ENCODE assay signal across 9 cellular contexts in genomic region chr22:41367039-41367679, GRCh38. TPM values are rescaled to one million over a fixed set of nuclear protein-coding genes. Genes with fewer than 3 reads are reported as not detected.
DNase-seq lines count a peak whose midpoint lies in the region; ATAC-seq, FAIRE-seq and TF ChIP-seq lines count a peak whose summit lies in the region.
"Had no signal": no experiment of that assay in that cellular context is flagged by ENCODE, and none has a peak within 500 bp of the region (broad histone marks: within the 10 kb centered on the region; RNA-seq: fewer than 3 reads in every experiment).

No MANE protein-coding gene starts in this region.

- H3K27me3 ChIP-seq in layer of hippocampus (ENCODE audit: control insufficient read depth, insufficient read depth, low read length), result no peaks in the 10 kb centered on the region

- peak overlapping the region; percentile 26 for H3K4me3 ChIP-seq in choroid plexus epithelial cell (ENCODE audit: low read depth, low read length)

- FAIRE-seq in RCC 7860 (lab: Jason Lieb, UNC), result peak; percentile 30

- H3K36me3 Mint-ChIP-seq in stimulated activated effector memory CD8-positive, alpha-beta T cell treated with anti-CD3 and anti-CD28 coated beads, Interleukin-12 subunit alpha, Interleukin-12 subunit beta, amount 100 ng/mL, for 72 hours, result no peaks in the 10 kb centered on the region

- no peaks in the 10 kb centered on the region for H3K9me3 Mint-ChIP-seq in stimulated activated effector memory CD8-positive, alpha-beta T cell treated with anti-CD3 and anti-CD28 coated beads, Interleukin-12 subunit alpha, Interleukin-12 subunit beta, amount 100 ng/mL, for 72 hours
- H3K9me3 Mint-ChIP-seq: IgD-negative memory B cell had no signal

- DNase-seq in Caki2 (ENCODE audit: low read depth) (peak; percentile 95), LoVo (ENCODE audit: low spot score) (peak; percentile 90), RCC 7860 (ENCODE audit: low spot score) (peak; percentile 82), choroid plexus epithelial cell (ENCODE audit: low read depth) (peak; percentile 99)
- DNase-seq in stimulated activated effector memory CD8-positive, alpha-beta T cell treated with anti-CD3 and anti-CD28 coated beads, Interleukin-12 subunit alpha, Interleukin-12 subunit beta, amount 100 ng/mL, for 72 hours (ENCODE audit: low spot score in 2 of 2), result no peak

- ATAC-seq in stimulated activated effector memory CD8-positive, alpha-beta T cell treated with anti-CD3 and anti-CD28 coated beads, Interleukin-12 subunit alpha, Interleukin-12 subunit beta, amount 100 ng/mL, for 72 hours, result peak; percentile 53
- ATAC-seq in HG03175 (IDR thresholded peaks at IDR 0.05; ENCODE audit: unreplicated experiment) (no peak), HG02610 (IDR thresholded peaks at IDR 0.05; ENCODE audit: unreplicated experiment) (no peak)

- peak; percentile 53 for TF ChIP-seq CTCF in choroid plexus epithelial cell (conservative IDR thresholded peaks at IDR 0.05; ENCODE audit: low read depth, low read length)

- H3K27ac ChIP-seq in layer of hippocampus (ENCODE audit: low read depth, low read length), result peak overlapping the region; percentile 95

- H3K4me1 Mint-ChIP-seq in stimulated activated effector memory CD8-positive, alpha-beta T cell treated with anti-CD3 and anti-CD28 coated beads, Interleukin-12 subunit alpha, Interleukin-12 subunit beta, amount 100 ng/mL, for 72 hours, result no peaks in the 10 kb centered on the region
- H3K4me1 Mint-ChIP-seq: IgD-negative memory B cell had no signal

- H3K27ac Mint-ChIP-seq in stimulated activated effector memory CD8-positive, alpha-beta T cell treated with anti-CD3 and anti-CD28 coated beads, Interleukin-12 subunit alpha, Interleukin-12 subunit beta, amount 100 ng/mL, for 72 hours, result no peak overlapping the region

- no peak overlapping the region for H3K4me3 Mint-ChIP-seq in stimulated activated effector memory CD8-positive, alpha-beta T cell treated with anti-CD3 and anti-CD28 coated beads, Interleukin-12 subunit alpha, Interleukin-12 subunit beta, amount 100 ng/mL, for 72 hours
- H3K4me3 Mint-ChIP-seq: IgD-negative memory B cell had no signal

- in situ Hi-C loops in Caki2 (cut with HindIII; ENCODE audit: low pct_unique_long_range_greater_than_20kb, low sequenced_read_pairs), result no loop called here

RNA-seq across cellular contexts. Expression of gene TEF, which starts 14.6 kb away (rescaled TPM):
- 13.5 and 14.2 TPM in 2 replicates for total RNA-seq in Caki2 (2014; rRNA removed; shearing (Covaris generic); ENCODE audit: low replicate concordance)

Comparison
In these comparisons a context has a peak if more than half of its experiments do, and no peak if none do; other contexts are left out.
1. DNase-seq: peak in Caki2 (single experiment), LoVo (single experiment), RCC 7860 (single experiment) and choroid plexus epithelial cell (single experiment); none in stimulated activated effector memory CD8-positive, alpha-beta T cell treated with anti-CD3 and anti-CD28 coated beads, Interleukin-12 subunit alpha, Interleukin-12 subunit beta, amount 100 ng/mL, for 72 hours (0 of 2).